In the genomic region with DNA sequence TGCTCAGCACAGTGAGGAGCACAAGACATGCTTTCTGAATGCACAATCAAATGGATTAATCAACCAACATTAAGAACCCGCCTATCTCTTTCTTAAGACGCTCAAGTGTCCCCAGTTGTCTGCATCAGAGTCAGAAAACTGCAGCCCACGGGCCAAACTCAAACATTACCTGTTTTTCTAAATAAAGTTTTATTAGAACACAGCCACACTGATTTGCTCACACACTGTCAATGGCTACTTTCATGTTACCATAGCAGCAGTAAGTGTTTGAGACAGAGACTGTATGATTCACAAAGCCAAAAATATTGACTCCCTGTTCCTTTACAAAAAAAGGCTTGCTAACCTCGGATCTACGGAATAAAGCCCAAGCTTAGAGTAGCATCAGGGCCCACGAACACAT, we compare ENCODE assay signal across 36 cellular contexts. TPM values are rescaled to one million over a fixed set of nuclear protein-coding genes. Genes with fewer than 3 reads are reported as not detected.
"Had no signal": no experiment of that assay in that cellular context is flagged by ENCODE, and none has a peak within 500 bp of the region (broad histone marks: within the 10 kb centered on the region; RNA-seq: fewer than 3 reads in every experiment).

No MANE protein-coding gene starts in this region.

- H3K27ac Mint-ChIP-seq: naive thymus-derived CD4-positive, alpha-beta T cell; natural killer cell; nephron; neural progenitor cell; progenitor cell of endocrine pancreas; stimulated activated memory B cell treated with anti-CD40 and anti-IgM and Interleukin-4, amounts not matched to agents 10 μg/mL and 1 μg/mL and 100 μg/mL, for 72 hours had no signal

- H3K9me3 Mint-ChIP-seq: naive thymus-derived CD4-positive, alpha-beta T cell; natural killer cell; nephron; neural progenitor cell; stimulated activated memory B cell treated with anti-CD40 and anti-IgM and Interleukin-4, amounts not matched to agents 10 μg/mL and 1 μg/mL and 100 μg/mL, for 72 hours; stimulated activated naive CD8-positive, alpha-beta T cell treated with anti-CD3 and anti-CD28 coated beads, Interleukin-15, amount 100 ng/mL, for 72 hours had no signal

- H3K4me2 ChIP-seq: neural progenitor cell, smooth muscle cell had no signal

- H3K27me3 Mint-ChIP-seq: stimulated activated naive CD8-positive, alpha-beta T cell treated with anti-CD3 and anti-CD28 coated beads, Interleukin-15, amount 100 ng/mL, for 72 hours had no signal

- H3K79me2 ChIP-seq: parathyroid adenoma had no signal

- DNase-seq: naive thymus-derived CD4-positive, alpha-beta T cell; natural killer cell; occipital lobe; ovary; posterior cingulate gyrus; psoas muscle; right cardiac atrium; right lobe of liver; sigmoid colon; spleen; stimulated activated CD4-positive, alpha-beta T cell treated with anti-CD3 and anti-CD28 coated beads, Interleukin-12 subunit alpha, Interleukin-12 subunit beta, amount 100 ng/mL, for 4 hours; stimulated activated CD4-positive, alpha-beta T cell treated with anti-CD3 and anti-CD28 coated beads, Interleukin-1b, Interleukin-23, amount 100 ng/mL, for 48 hours; stimulated activated CD4-positive, alpha-beta T cell treated with anti-CD3 and anti-CD28 coated beads, Interleukin-4, amount 100 ng/mL, for 1 hour; stimulated activated CD4-positive, alpha-beta T cell treated with anti-CD3 and anti-CD28 coated beads, Interleukin-4, amount 100 ng/mL, for 4 hours; stimulated activated CD8-positive, alpha-beta memory T cell treated with anti-CD3 and anti-CD28 coated beads, Interleukin-4, amount 100 ng/mL, for 48 hours; stimulated activated naive CD4-positive, alpha-beta T cell; stimulated activated naive CD8-positive, alpha-beta T cell treated with anti-CD3 and anti-CD28 coated beads, Interleukin-15, amount 100 ng/mL, for 72 hours; stimulated activated naive CD8-positive, alpha-beta T cell treated with anti-CD3 and anti-CD28 coated beads, Interleukin-15, Interleukin-2, amounts not matched to agents 100 U/mL and 50 U/mL, for 24 hours; substantia nigra; testis; tibial artery; transverse colon; upper lobe of left lung had no signal

- H3K4me1 ChIP-seq: neural progenitor cell, parathyroid adenoma, psoas muscle, right lobe of liver, sigmoid colon, spleen, suprapubic skin, testis, tibial artery, upper lobe of left lung, vagina had no signal

- H3K9ac ChIP-seq: neural progenitor cell, parathyroid adenoma had no signal

- ATAC-seq: naive thymus-derived CD4-positive, alpha-beta T cell; natural killer cell; psoas muscle; right cardiac atrium; right lobe of liver; stimulated activated memory B cell treated with anti-CD40 and anti-IgM and Interleukin-4, amounts not matched to agents 10 μg/mL and 1 μg/mL and 100 μg/mL, for 72 hours; stimulated activated naive CD8-positive, alpha-beta T cell treated with anti-CD3 and anti-CD28 coated beads, Interleukin-15, amount 100 ng/mL, for 72 hours; stimulated activated naive CD8-positive, alpha-beta T cell treated with anti-CD3 and anti-CD28 coated beads, Interleukin-15, Interleukin-2, amounts not matched to agents 100 U/mL and 50 U/mL, for 24 hours had no signal

- H3K4me3 Mint-ChIP-seq: naive thymus-derived CD4-positive, alpha-beta T cell; natural killer cell; nephron; neural progenitor cell; stimulated activated memory B cell treated with anti-CD40 and anti-IgM and Interleukin-4, amounts not matched to agents 10 μg/mL and 1 μg/mL and 100 μg/mL, for 72 hours; stimulated activated naive CD8-positive, alpha-beta T cell treated with anti-CD3 and anti-CD28 coated beads, Interleukin-15, amount 100 ng/mL, for 72 hours had no signal

- H3K27ac ChIP-seq: neural progenitor cell, ovary, parathyroid adenoma, psoas muscle, right lobe of liver, sigmoid colon, skin epidermis, spleen, suprapubic skin, testis, tibial artery, transverse colon, upper lobe of left lung, vagina had no signal

- H3K9me3 ChIP-seq: ovary, psoas muscle, right lobe of liver, sigmoid colon, spleen, suprapubic skin, testis, tibial artery, transverse colon, upper lobe of left lung, vagina had no signal

- H3K4me1 Mint-ChIP-seq: naive thymus-derived CD4-positive, alpha-beta T cell; natural killer cell; neural progenitor cell; stimulated activated memory B cell treated with anti-CD40 and anti-IgM and Interleukin-4, amounts not matched to agents 10 μg/mL and 1 μg/mL and 100 μg/mL, for 72 hours; stimulated activated naive CD8-positive, alpha-beta T cell treated with anti-CD3 and anti-CD28 coated beads, Interleukin-15, amount 100 ng/mL, for 72 hours had no signal

- H3K36me3 Mint-ChIP-seq: naive thymus-derived CD4-positive, alpha-beta T cell; natural killer cell; neural progenitor cell; stimulated activated memory B cell treated with anti-CD40 and anti-IgM and Interleukin-4, amounts not matched to agents 10 μg/mL and 1 μg/mL and 100 μg/mL, for 72 hours had no signal

- H3K27me3 ChIP-seq: neural progenitor cell, ovary, right lobe of liver, sigmoid colon, testis, tibial artery, transverse colon, upper lobe of left lung, vagina had no signal

- H2AFZ ChIP-seq: neural progenitor cell, parathyroid adenoma had no signal

- H3K36me3 ChIP-seq: neural progenitor cell, ovary, right lobe of liver, sigmoid colon, spleen, suprapubic skin, tibial artery, transverse colon, upper lobe of left lung, vagina had no signal

- H3K4me3 ChIP-seq: neural progenitor cell, ovary, psoas muscle, right lobe of liver, sigmoid colon, skin epidermis, smooth muscle cell, spleen, suprapubic skin, testis, tibial artery, transverse colon, upper lobe of left lung, vagina had no signal

RNA-seq across cellular contexts. Expression of a gene that starts 49.0 kb away (rescaled TPM):
- total RNA-seq: naive thymus-derived CD4-positive, alpha-beta T cell; natural killer cell; occipital lobe; osteoblast; psoas muscle; renal cortical epithelial cell; right cardiac atrium; right lobe of liver; smooth muscle cell; spleen; suprapubic skin; testis; upper lobe of left lung; ureter; vagina had no signal
- polyA plus RNA-seq: naive thymus-derived CD4-positive, alpha-beta T cell; neural cell; ovary; right cardiac atrium; smooth muscle cell; spleen had no signal
